Comparison of ENCODE assay signal across 10 cellular contexts in the genomic region with DNA sequence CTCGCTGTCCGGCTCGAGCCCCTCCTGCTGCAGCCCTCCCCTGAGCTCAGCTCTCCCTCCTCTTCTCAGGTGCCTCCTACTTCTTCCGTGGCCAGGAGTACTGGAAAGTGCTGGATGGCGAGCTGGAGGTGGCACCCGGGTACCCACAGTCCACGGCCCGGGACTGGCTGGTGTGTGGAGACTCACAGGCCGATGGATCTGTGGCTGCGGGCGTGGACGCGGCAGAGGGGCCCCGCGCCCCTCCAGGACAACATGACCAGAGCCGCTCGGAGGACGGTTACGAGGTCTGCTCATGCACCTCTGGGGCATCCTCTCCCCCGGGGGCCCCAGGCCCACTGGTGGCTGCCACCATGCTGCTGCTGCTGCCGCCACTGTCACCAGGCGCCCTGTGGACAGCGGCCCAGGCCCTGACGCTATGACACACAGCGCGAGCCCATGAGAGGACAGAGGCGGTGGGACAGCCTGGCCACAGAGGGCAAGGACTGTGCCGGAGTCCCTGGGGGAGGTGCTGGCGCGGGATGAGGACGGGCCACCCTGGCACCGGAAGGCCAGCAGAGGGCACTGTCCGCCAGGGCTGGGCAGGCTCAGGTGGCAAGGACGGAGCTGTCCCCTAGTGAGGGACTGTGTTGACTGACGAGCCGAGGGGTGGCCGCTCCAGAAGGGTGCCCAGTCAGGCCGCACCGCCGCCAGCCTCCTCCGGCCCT. TPM values are rescaled to one million over a fixed set of nuclear protein-coding genes. Genes with fewer than 3 reads are reported as not detected.
DNase-seq lines count a peak whose midpoint lies in the region; ATAC-seq and TF ChIP-seq lines count a peak whose summit lies in the region.
"Had no signal": no experiment of that assay in that cellular context is flagged by ENCODE, and none has a peak within 500 bp of the region (broad histone marks: within the 10 kb centered on the region; RNA-seq: fewer than 3 reads in every experiment).

No MANE protein-coding gene starts in this region.

- H3K27ac ChIP-seq in BLaER1 (peak overlapping the region; percentile 56; the same call in 1 of the 2 replicates), body of pancreas (no peak overlapping the region), osteoblast (ENCODE audit: low read depth, low read length) (no peak overlapping the region)

- intact Hi-C loops in body of pancreas (cut with DNase I), result loop anchor here (10.0 kb wide), 1 partner anchor 144 kb away; no protein-coding TSS in a partner anchor

- peaks cover 25% of the 10 kb centered on the region for H3K27me3 Mint-ChIP-seq in stimulated activated memory B cell treated with anti-CD40 and anti-IgM and Interleukin-4, amounts not matched to agents 10 μg/mL and 1 μg/mL and 100 μg/mL, for 72 hours

- H3K4me1 Mint-ChIP-seq in stimulated activated memory B cell treated with anti-CD40 and anti-IgM and Interleukin-4, amounts not matched to agents 10 μg/mL and 1 μg/mL and 100 μg/mL, for 72 hours, result peaks cover 7% of the 10 kb centered on the region

- TF ChIP-seq POLR2A in body of pancreas (IDR thresholded peaks at IDR 0.05), result no peak

- H3K4me1 ChIP-seq in BLaER1 (peaks cover 64% of the 10 kb centered on the region), body of pancreas (peaks cover 7% of the 10 kb centered on the region), osteoblast (ENCODE audit: insufficient read depth, low read length) (peaks cover 6% of the 10 kb centered on the region)

- H3K27me3 ChIP-seq in BLaER1, result 0 out of 2 replicates have a peak, but pooled peaks cover 3% of the 10 kb centered on the region
- H3K27me3 ChIP-seq in body of pancreas, result no peaks in the 10 kb centered on the region
- H3K27me3 ChIP-seq in osteoblast (ENCODE audit: insufficient read depth, low read length), result peaks cover 3% of the 10 kb centered on the region

- no peaks in the 10 kb centered on the region for H3K9me3 Mint-ChIP-seq in stimulated activated memory B cell treated with anti-CD40 and anti-IgM and Interleukin-4, amounts not matched to agents 10 μg/mL and 1 μg/mL and 100 μg/mL, for 72 hours

- peaks cover 13% of the 10 kb centered on the region for H4K20me1 ChIP-seq in BLaER1
- H4K20me1 ChIP-seq in osteoblast (ENCODE audit: insufficient read depth, low read length), result no peaks in the 10 kb centered on the region

- no peaks in the 10 kb centered on the region for H3K9me3 ChIP-seq in BLaER1
- H3K9me3 ChIP-seq in body of pancreas, result no peaks in the 10 kb centered on the region
- H3K9me3 ChIP-seq in osteoblast (ENCODE audit: low read depth, low read length), result no peaks in the 10 kb centered on the region

- H3K4me3 Mint-ChIP-seq in stimulated activated memory B cell treated with anti-CD40 and anti-IgM and Interleukin-4, amounts not matched to agents 10 μg/mL and 1 μg/mL and 100 μg/mL, for 72 hours, result no peak overlapping the region

- H3K9ac ChIP-seq in BLaER1, result peak overlapping the region; percentile 24; the same call in 1 of the 2 replicates

- DNase-seq in HUDEP-2 (lab: John Stamatoyannopoulos, UW; ENCODE audit: unreplicated experiment in 76 of 76) (peak in 63 of 76 experiments; percentile 1 to 75 (median 42)), body of pancreas (peak; percentile 59 to 81 (median 72)), osteoblast (ENCODE audit: insufficient read length, low spot score, missing footprints) (peak; percentile 95), iPS-NIHi11 (ENCODE audit: low spot score) (no peak), NCI-H1417 treated with DMSO at 0.1 percent for 48 hours (lab: John Stamatoyannopoulos, UW) (no peak), putamen (ENCODE audit: low spot score) (no peak)
- DNase-seq: glutamatergic neuron, NCI-H2227 treated with DMSO at 0.1 percent for 48 hours had no signal

- no peak overlapping the region for H3K27ac Mint-ChIP-seq in stimulated activated memory B cell treated with anti-CD40 and anti-IgM and Interleukin-4, amounts not matched to agents 10 μg/mL and 1 μg/mL and 100 μg/mL, for 72 hours

- H3K36me3 ChIP-seq in BLaER1 (peaks cover 21% of the 10 kb centered on the region), body of pancreas (replicated peaks in 1 of 2; ENCODE audit: insufficient read depth in 1 of 2, low read depth in 2 of 2) (no peaks in the 10 kb centered on the region), osteoblast (ENCODE audit: insufficient read depth, low read length) (no peaks in the 10 kb centered on the region)

- H3K4me2 ChIP-seq in BLaER1 (peak overlapping the region; percentile 93), osteoblast (ENCODE audit: insufficient read depth, low read length) (no peak overlapping the region)

- H3K36me3 Mint-ChIP-seq in stimulated activated memory B cell treated with anti-CD40 and anti-IgM and Interleukin-4, amounts not matched to agents 10 μg/mL and 1 μg/mL and 100 μg/mL, for 72 hours, result no peaks in the 10 kb centered on the region

- H3K79me2 ChIP-seq in osteoblast (ENCODE audit: insufficient read depth, low read length), result no peaks in the 10 kb centered on the region

- WGBS in body of pancreas, 2 donors, result 52% methylated on average over 27 of the region's 41 CpGs; no CpG with 5 or more reads in 1 of the 2 donors

- no peak overlapping the region for H2AFZ ChIP-seq in osteoblast (ENCODE audit: low read length)

- TF ChIP-seq CTCF in body of pancreas (IDR thresholded peaks at IDR 0.05) (peak; percentile 58 to 97 (median 79)), osteoblast (IDR thresholded peaks at IDR 0.05; ENCODE audit: extremely low read depth, low read depth, low read length) (peak; percentile 52)

- H3K4me3 ChIP-seq in BLaER1 (0 out of 2 replicates have a peak overlapping the region, but pooled peaks have one; percentile 51), body of pancreas (no peak overlapping the region), osteoblast (ENCODE audit: insufficient read depth, low read length) (no peak overlapping the region)

- ATAC-seq in body of pancreas, result peak; percentile 84
- ATAC-seq in stimulated activated memory B cell treated with anti-CD40 and anti-IgM and Interleukin-4, amounts not matched to agents 10 μg/mL and 1 μg/mL and 100 μg/mL, for 72 hours, result no peak

RNA-seq across cellular contexts. Expression of gene MMP17, which starts 22.8 kb away (rescaled TPM):
- 1 to 10 TPM; 2.6 to 6.7 TPM for total RNA-seq in body of pancreas
- total RNA-seq in osteoblast, result 10.5 and 11.2 TPM in 2 replicates

RNA-seq across cellular contexts. Expression of gene ULK1, which starts 43.4 kb away (rescaled TPM):
- total RNA-seq in body of pancreas, result 10 to 100 TPM; 29.1 to 59.3 TPM
- total RNA-seq in osteoblast, result 13.3 and 14.1 TPM in 2 replicates

Comparison
In these comparisons a context has a peak if more than half of its experiments do, and no peak if none do; other contexts are left out.
1. DNase-seq: peak in HUDEP-2 (63 of 76), body of pancreas (4 of 4) and osteoblast (single experiment); none in iPS-NIHi11 (single experiment), NCI-H1417 treated with DMSO at 0.1 percent for 48 hours (single experiment) and putamen (single experiment).